Comparison of ENCODE assay signal across 8 cellular contexts in genomic region chr14:106618480-106618951, GRCh38.
A peak's percentile ranks its signal among the peaks of the same experiment; 100 is the strongest.
DNase-seq lines count a peak whose midpoint lies in the region; ATAC-seq and TF ChIP-seq lines count a peak whose summit lies in the region.
"Not testable (repeated sequence)": the region's sequence is repeated elsewhere in the genome, so short reads cannot be mapped to it uniquely, and the experiment has no call there.

No MANE protein-coding gene starts in this region.

- TF ChIP-seq POLR2A in IMR-90 (IDR thresholded peaks at IDR 0.05; ENCODE audit: low read depth, low read length) = not testable (repeated sequence)

- H4K5ac ChIP-seq in IMR-90 (ENCODE audit: low read depth, low read length) = not testable (repeated sequence)

- POLR2A ChIA-PET in IMR-90 (lab: Charles Lee; ENCODE audit: unreplicated experiment) = not testable (repeated sequence)

- H2AK5ac ChIP-seq in IMR-90 (ENCODE audit: low read depth, low read length) = not testable (repeated sequence)

- not testable (repeated sequence) for H2BK5ac ChIP-seq in IMR-90 (ENCODE audit: low read depth, low read length, poor library complexity, severe bottlenecking)

- H3K18ac ChIP-seq in IMR-90 (ENCODE audit: low read depth, low read length) = not testable (repeated sequence)

- H3K9ac ChIP-seq in IMR-90 (ENCODE audit: low read depth, low read length) = not testable (repeated sequence)

- not testable (repeated sequence) for H2BK20ac ChIP-seq in IMR-90 (ENCODE audit: low read depth, low read length)

- H2AK9ac ChIP-seq in IMR-90 (replicated peaks; ENCODE audit: low read depth, low read length, poor library complexity) = not testable (repeated sequence)

- not testable (repeated sequence) for H3K23ac ChIP-seq in IMR-90 (ENCODE audit: low read depth, low read length)

- not testable (repeated sequence) for H3K27me3 ChIP-seq in IMR-90 (ENCODE audit: control insufficient read depth, insufficient read depth, low read length)

- not testable (repeated sequence) for ATAC-seq in IMR-90 (ENCODE audit: low read depth); Right ventricle myocardium superior (ENCODE audit: poor library complexity); sciatic nerve
- ATAC-seq in stimulated activated naive B cell treated with anti-CD40 and anti-IgM and Interleukin-4, amounts not matched to agents 10 μg/mL and 1 μg/mL and 100 μg/mL, for 72 hours (replicated peaks) = peak; percentile 91 to 92

- not testable (repeated sequence) for H2BK120ac ChIP-seq in IMR-90 (ENCODE audit: low read depth, low read length)

- H3K27ac Mint-ChIP-seq in Calu3 (ENCODE audit: unreplicated experiment); stimulated activated naive B cell treated with anti-CD40 and anti-IgM and Interleukin-4, amounts not matched to agents 10 μg/mL and 1 μg/mL and 100 μg/mL, for 72 hours: not testable (repeated sequence)

- peaks cover 20% of the 10 kb centered on the region for H3K9me3 ChIP-seq in IMR-90 (ENCODE audit: control insufficient read depth, insufficient read depth, low read length)

- not testable (repeated sequence) for H3K36me3 ChIP-seq in IMR-90 (ENCODE audit: control insufficient read depth, insufficient read depth, low read length)

- DNase-seq in Calu3 (peak; percentile 66), NOMO-1 treated with dmso at 0.1 percent for 144 hours (lab: John Stamatoyannopoulos, UW; ENCODE audit: unreplicated experiment) (peak; percentile 10), Right ventricle myocardium superior (peak; percentile 68), sciatic nerve (ENCODE audit: low spot score) (peak; percentile 62)
- DNase-seq in IMR-90 = not testable (repeated sequence)
- peak; percentile 62 to 74 for DNase-seq in activated CD4-positive, alpha-beta T cell treated with anti-CD3 and anti-CD28 coated beads for 4 hours
- DNase-seq in activated naive CD4-positive, alpha-beta T cell treated with anti-CD3 and anti-CD28 coated beads, Interleukin-2, amount 50 U/mL, for 16 hours = peak; percentile 71
- DNase-seq in stimulated activated naive B cell treated with anti-CD40 and anti-IgM and Interleukin-4, amounts not matched to agents 10 μg/mL and 1 μg/mL and 100 μg/mL, for 72 hours = peak; percentile 75

- dilution Hi-C loops in IMR-90 (cut with HindIII; ENCODE audit: low sequenced_read_pairs, unreplicated experiment) = not testable (repeated sequence)

- peaks cover 19% of the 10 kb centered on the region for H3K27me3 Mint-ChIP-seq in Calu3 (ENCODE audit: unreplicated experiment)
- H3K27me3 Mint-ChIP-seq in stimulated activated naive B cell treated with anti-CD40 and anti-IgM and Interleukin-4, amounts not matched to agents 10 μg/mL and 1 μg/mL and 100 μg/mL, for 72 hours = peaks cover 7 to 21% of the 10 kb centered on the region in 2 donors

- not testable (repeated sequence) for H3K9me1 ChIP-seq in IMR-90 (ENCODE audit: insufficient read depth, low read length)

- not testable (repeated sequence) for BruUV-seq in Calu3 (replicated peaks; lab: Mats Ljungman, UMichigan); IMR-90 (replicated peaks; lab: Mats Ljungman, UMichigan)

- in situ Hi-C loops in IMR-90 (cut with MboI; ENCODE audit: low sequenced_read_pairs) = not testable (repeated sequence)

- not testable (repeated sequence) for H3K27ac ChIP-seq in IMR-90 (ENCODE audit: insufficient read depth, low read length)

- TF ChIP-seq CTCF in Calu3 (IDR thresholded peaks at IDR 0.05; ENCODE audit: unreplicated experiment) (peak; percentile 54), IMR-90 (conservative IDR thresholded peaks at IDR 0.05; ENCODE audit: low read depth, low read length) (0 out of 2 replicates have a peak, but pooled peaks have one; percentile 17)

- not testable (repeated sequence) for H3K14ac ChIP-seq in IMR-90 (replicated peaks; ENCODE audit: low read depth, low read length)

- H4K20me1 ChIP-seq in IMR-90 (ENCODE audit: insufficient read depth, low read length) = not testable (repeated sequence)

- no CpG with 5 or more reads among the region's 8 CpGs for WGBS in IMR-90 (ENCODE audit: extremely low coverage in 2 of 2, insufficient read length in 1 of 2), 2 experiments

- H4K91ac ChIP-seq in IMR-90 (ENCODE audit: insufficient read depth, low read depth, low read length) = not testable (repeated sequence)

- H3K4ac ChIP-seq in IMR-90 (ENCODE audit: low read depth, low read length) = not testable (repeated sequence)

- H3K4me3 Mint-ChIP-seq in Calu3 (ENCODE audit: low read depth, unreplicated experiment); stimulated activated naive B cell treated with anti-CD40 and anti-IgM and Interleukin-4, amounts not matched to agents 10 μg/mL and 1 μg/mL and 100 μg/mL, for 72 hours: not testable (repeated sequence)

- not testable (repeated sequence) for TF ChIP-seq RAD21 in IMR-90 (IDR thresholded peaks at IDR 0.05; ENCODE audit: low read length)

- CTCF ChIA-PET in Calu3 (lab: Charles Lee) = interaction anchor here (0.7 to 0.8 kb wide), 2 partner anchors 118 to 230 kb away, joined by 3 read pairs; no protein-coding TSS in a partner anchor
- CTCF ChIA-PET in IMR-90 (lab: Yijun Ruan, JAX) = not testable (repeated sequence)

- not testable (repeated sequence) for H3K56ac ChIP-seq in IMR-90 (ENCODE audit: extremely low read depth, insufficient read depth, low read length)

- H3K4me3 ChIP-seq in IMR-90 (ENCODE audit: insufficient read depth, low read depth, low read length) = not testable (repeated sequence)

- not testable (repeated sequence) for H4K8ac ChIP-seq in IMR-90 (ENCODE audit: low read depth in 2 of 2, low read length in 2 of 2)

- not testable (repeated sequence) for H3K36me3 Mint-ChIP-seq in Calu3 (ENCODE audit: insufficient read depth, unreplicated experiment); stimulated activated naive B cell treated with anti-CD40 and anti-IgM and Interleukin-4, amounts not matched to agents 10 μg/mL and 1 μg/mL and 100 μg/mL, for 72 hours

- not testable (repeated sequence) for H3K9me3 Mint-ChIP-seq in Calu3 (ENCODE audit: low read depth, unreplicated experiment); stimulated activated naive B cell treated with anti-CD40 and anti-IgM and Interleukin-4, amounts not matched to agents 10 μg/mL and 1 μg/mL and 100 μg/mL, for 72 hours

- H3K4me2 ChIP-seq in IMR-90 (ENCODE audit: low read depth, low read length) = not testable (repeated sequence)

- not testable (repeated sequence) for H2AFZ ChIP-seq in IMR-90 (replicated peaks; ENCODE audit: low read length, poor library complexity)

- H2BK15ac ChIP-seq in IMR-90 (ENCODE audit: low read depth, low read length) = not testable (repeated sequence)

- H3K79me1 ChIP-seq in IMR-90 (ENCODE audit: low read depth in 1 of 2, low read length in 2 of 2) = not testable (repeated sequence)

- not testable (repeated sequence) for H3K4me1 Mint-ChIP-seq in Calu3 (ENCODE audit: low read depth, unreplicated experiment); stimulated activated naive B cell treated with anti-CD40 and anti-IgM and Interleukin-4, amounts not matched to agents 10 μg/mL and 1 μg/mL and 100 μg/mL, for 72 hours

- not testable (repeated sequence) for H3K4me1 ChIP-seq in IMR-90 (ENCODE audit: control insufficient read depth, insufficient read depth, low read length)

- intact Hi-C loops in Calu3 (cut with micrococcal nuclease; ENCODE audit: unreplicated experiment); IMR-90 (cut with micrococcal nuclease); Right ventricle myocardium superior (cut with DNase I); sciatic nerve (cut with DNase I): not testable (repeated sequence)
